ENCODE assay signal across 8 cellular contexts in genomic region chr4:119212251-119212963, GRCh38. TPM values are rescaled to one million over a fixed set of nuclear protein-coding genes. Genes with fewer than 3 reads are reported as not detected.
DNase-seq lines count a peak whose midpoint lies in the region; TF ChIP-seq lines count a peak whose summit lies in the region.

TSS of gene USP53 (plus strand) at chr4:119212713. CDS start at chr4:119239760, 27,047 bp downstream.

- WGBS in GM23248 (ENCODE audit: low coverage in 1 of 2, low lambda C conversion rate in 2 of 2, missing lambda C conversion rate in 2 of 2), 2 experiments, result 1% methylated on average over 44 to 52 of the region's 55 CpGs
- WGBS in esophagus squamous epithelium, 2 donors, result 0% methylated on average over 9 to 16 of the region's 55 CpGs

- H3K36me3 ChIP-seq in GM23248 (ENCODE audit: low read depth) (peaks cover 5% of the 10 kb centered on the region; the same call in 1 of the 2 replicates), esophagus squamous epithelium (peaks cover 0 to 11% (median 0%) of the 10 kb centered on the region in 3 donors), muscle layer of duodenum (ENCODE audit: control insufficient read depth in 1 of 2, insufficient read depth in 2 of 2, low read length in 2 of 2) (peaks cover 0 to 5% of the 10 kb centered on the region in 2 donors)

- peaks cover 44% of the 10 kb centered on the region for H3F3A ChIP-seq in GM23248 (ENCODE audit: insufficient read depth)

- peaks cover 43% of the 10 kb centered on the region for H3K4me1 ChIP-seq in GM23248 (ENCODE audit: insufficient read depth)
- peaks cover 9 to 44% (median 12%) of the 10 kb centered on the region in 3 donors for H3K4me1 ChIP-seq in esophagus squamous epithelium
- no peaks in the 10 kb centered on the region for H3K4me1 ChIP-seq in muscle layer of duodenum (ENCODE audit: control insufficient read depth in 1 of 2, insufficient read depth in 2 of 2, low read length in 2 of 2)

- DNase-seq in DMS79 (lab: John Stamatoyannopoulos, UW) (peak; percentile 75), GM23248 (peak; percentile 99), Kasumi-1 (lab: John Stamatoyannopoulos, UW) (peak; percentile 89 to 95), RPMI7951 (ENCODE audit: low read depth) (peak; percentile 95), esophagus squamous epithelium (lab: John Stamatoyannopoulos, UW) (peak; percentile 82)
- DNase-seq in activated T-helper 1 cell treated with anti-CD3 and anti-CD28 coated beads, Interleukin-2, amount 50 U/mL, for 16 hours (ENCODE audit: low read depth in 1 of 2, low spot score in 1 of 2), result peak; percentile 96
- DNase-seq in stimulated activated CD8-positive, alpha-beta memory T cell treated with anti-CD3 and anti-CD28 coated beads, Interleukin-7, amount 100 ng/mL, for 24 hours (ENCODE audit: low read depth), result peak; percentile 95

- peak in 3 of 4 donors; percentile 84 to 97 (median 97) for TF ChIP-seq POLR2A in esophagus squamous epithelium (IDR thresholded peaks at IDR 0.05)

- intact Hi-C loops in esophagus squamous epithelium (cut with DNase I), result loop anchor here (10.0 kb wide), 1 partner anchor 168 kb away; no protein-coding TSS in a partner anchor

- H3K9ac ChIP-seq in GM23248, result peak within 1 kb of the TSS; percentile 84

- H3K9me2 ChIP-seq in GM23248 (ENCODE audit: insufficient read depth), result no peaks in the 10 kb centered on the region

- TF ChIP-seq CTCF in esophagus squamous epithelium (IDR thresholded peaks at IDR 0.05), result peak in 2 of 6 experiments; percentile 17 to 62

- H3K9me3 ChIP-seq in GM23248 (ENCODE audit: low read depth) (no peaks in the 10 kb centered on the region), esophagus squamous epithelium (no peaks in the 10 kb centered on the region), muscle layer of duodenum (ENCODE audit: control insufficient read depth in 1 of 2, low read length in 2 of 2) (no peaks in the 10 kb centered on the region)

- peak within 1 kb of the TSS; percentile 87 for H2AFZ ChIP-seq in GM23248

- no peaks in the 10 kb centered on the region for H4K20me1 ChIP-seq in GM23248 (ENCODE audit: insufficient read depth)

- H3K79me2 ChIP-seq in GM23248 (ENCODE audit: insufficient read depth), result peaks cover 43% of the 10 kb centered on the region

- peak within 1 kb of the TSS; percentile 97 for H3K4me2 ChIP-seq in GM23248 (ENCODE audit: unreplicated experiment)

- H3K27me3 ChIP-seq in GM23248 (replicated peaks; ENCODE audit: insufficient read depth) (no peaks in the 10 kb centered on the region), esophagus squamous epithelium (no peaks in the 10 kb centered on the region), muscle layer of duodenum (ENCODE audit: low read depth, low read length) (no peaks in the 10 kb centered on the region)

- in situ Hi-C loops in GM23248 (cut with MboI), result no loop called here

- H3K4me3 ChIP-seq in GM23248, result peak within 1 kb of the TSS; percentile 97
- peak within 1 kb of the TSS; percentile 61 to 91 (median 74) for H3K4me3 ChIP-seq in esophagus squamous epithelium
- H3K4me3 ChIP-seq in muscle layer of duodenum (ENCODE audit: low read depth in 1 of 2, low read length in 2 of 2), result peak within 1 kb of the TSS; percentile 83 to 94

- H3K27ac ChIP-seq in GM23248 (peak within 1 kb of the TSS; percentile 72), esophagus squamous epithelium (peak within 1 kb of the TSS; percentile 95 to 99 (median 98)), muscle layer of duodenum (ENCODE audit: low read length) (peak within 1 kb of the TSS; percentile 98)

RNA-seq across cellular contexts. Expression of gene USP53, which starts in this region (rescaled TPM):
- 42.4 and 43.3 TPM in 2 replicates for total RNA-seq in GM23248 (2014; rRNA removed; shearing (Covaris generic))
- polyA plus RNA-seq in GM23248 (2016; fragmentation: Nextera tagmentation; extraction: Ambion mirVana), result 19.9 and 26.0 TPM in 2 replicates
- 7.9 and 11.9 TPM in 2 replicates for total RNA-seq in RPMI7951 (2014; rRNA removed; shearing (Covaris generic))
- 10 to 100 TPM; 21.9 to 71.5 (median 29.9) TPM for total RNA-seq in esophagus squamous epithelium

Comparison
In these comparisons a context has a peak if more than half of its experiments do, and no peak if none do; other contexts are left out.
1. Peak in every context shown above with its lines: DNase-seq, H3K4me3 ChIP-seq and H3K27ac ChIP-seq.